Comparison of ENCODE assay signal across 33 cellular contexts in genomic region chr5:31392061-31392460, GRCh38.
"Had no signal": no experiment of that assay in that cellular context is flagged by ENCODE, and none has a peak within 500 bp of the region (broad histone marks: within the 10 kb centered on the region; RNA-seq: fewer than 3 reads in every experiment).

No MANE protein-coding gene starts in this region.

- H3K36me3 ChIP-seq: brain microvascular endothelial cell, SJSA1, WERI-Rb-1 had no signal

- DNase-seq: activated CD4-positive, alpha-beta memory T cell treated with anti-CD3 and anti-CD28 coated beads, Interleukin-2, amount 10 ng/mL, durations not matched to agents 7 days and 5 days; activated CD4-positive, alpha-beta T cell treated with anti-CD3 and anti-CD28 coated beads for 1 hour; activated CD4-positive, alpha-beta T cell treated with anti-CD3 and anti-CD28 coated beads for 48 hours; activated CD4-positive, CD25-positive, alpha-beta regulatory T cell; activated CD8-positive, alpha-beta memory T cell treated with anti-CD3 and anti-CD28 coated beads for 24 hours; activated CD8-positive, alpha-beta memory T cell treated with anti-CD3 and anti-CD28 coated beads, Interleukin-2, amount 10 ng/mL, durations not matched to agents 7 days and 5 days; activated CD8-positive, alpha-beta memory T cell treated with anti-CD3 and anti-CD28 coated beads, Interleukin-2, amount 50 U/mL, for 48 hours; activated effector memory CD4-positive, alpha-beta T cell treated with Interleukin-2 at 50 U/mL for 16 hours; activated naive CD4-positive, alpha-beta T cell treated with anti-CD3 and anti-CD28 coated beads, Interleukin-2, amount 10 ng/mL, durations not matched to agents 7 days and 5 days; activated naive CD8-positive, alpha-beta T cell treated with anti-CD3 and anti-CD28 coated beads, Interleukin-2, amount 50 U/mL, for 24 hours; activated T-cell treated with anti-CD3 and anti-CD28 coated beads, Interleukin-2, amount 50 U/mL, for 48 hours; aorta; brain microvascular endothelial cell; central memory CD4-positive, alpha-beta T cell; NCI-H1105 treated with DMSO at 0.1 percent for 48 hours; NCI-H1436; NCI-H1694; NCI-H1930; NCI-H2081 treated with DMSO at 0.1 percent for 48 hours; NCI-H345; NCI-H524 treated with DMSO at 0.1 percent for 48 hours; NK-92 treated with Interleukin-12 subunit alpha and Interleukin-12 subunit beta, amount 100 ng/mL, for 24 hours; OCI-M1; Right ventricle myocardium superior; SK-N-SH; SW 1271; T-helper 1 cell; T-helper 2 cell; T-helper 9 cell; WERI-Rb-1 had no signal

- H3K27ac ChIP-seq: brain microvascular endothelial cell, SJSA1, WERI-Rb-1 had no signal

- H3K36me3 Mint-ChIP-seq: activated CD8-positive, alpha-beta memory T cell treated with anti-CD3 and anti-CD28 coated beads, Interleukin-2, amount 10 ng/mL, durations not matched to agents 7 days and 5 days; activated naive CD4-positive, alpha-beta T cell treated with anti-CD3 and anti-CD28 coated beads, Interleukin-2, amount 10 ng/mL, durations not matched to agents 7 days and 5 days; activated naive CD8-positive, alpha-beta T cell had no signal

- H3K4me3 Mint-ChIP-seq: activated CD4-positive, alpha-beta memory T cell treated with anti-CD3 and anti-CD28 coated beads, Interleukin-2, amount 10 ng/mL, durations not matched to agents 7 days and 5 days; activated CD8-positive, alpha-beta memory T cell treated with anti-CD3 and anti-CD28 coated beads, Interleukin-2, amount 10 ng/mL, durations not matched to agents 7 days and 5 days; activated naive CD4-positive, alpha-beta T cell treated with anti-CD3 and anti-CD28 coated beads, Interleukin-2, amount 10 ng/mL, durations not matched to agents 7 days and 5 days; activated naive CD8-positive, alpha-beta T cell; activated naive CD8-positive, alpha-beta T cell treated with anti-CD3 and anti-CD28 coated beads, Interleukin-2, amount 50 U/mL, for 24 hours had no signal

- H3K4me3 ChIP-seq: K562, SJSA1 had no signal

- H3K9me3 ChIP-seq: SJSA1, SK-N-SH had no signal

- ATAC-seq: activated CD8-positive, alpha-beta memory T cell treated with anti-CD3 and anti-CD28 coated beads, Interleukin-2, amount 10 ng/mL, durations not matched to agents 7 days and 5 days; activated naive CD8-positive, alpha-beta T cell treated with anti-CD3 and anti-CD28 coated beads, Interleukin-2, amount 50 U/mL, for 24 hours had no signal

- H3K4me1 Mint-ChIP-seq: activated CD4-positive, alpha-beta memory T cell treated with anti-CD3 and anti-CD28 coated beads, Interleukin-2, amount 10 ng/mL, durations not matched to agents 7 days and 5 days; activated CD8-positive, alpha-beta memory T cell treated with anti-CD3 and anti-CD28 coated beads, Interleukin-2, amount 10 ng/mL, durations not matched to agents 7 days and 5 days; activated naive CD4-positive, alpha-beta T cell treated with anti-CD3 and anti-CD28 coated beads, Interleukin-2, amount 10 ng/mL, durations not matched to agents 7 days and 5 days; activated naive CD8-positive, alpha-beta T cell treated with anti-CD3 and anti-CD28 coated beads, Interleukin-2, amount 50 U/mL, for 24 hours had no signal

- H3K27me3 Mint-ChIP-seq: activated CD4-positive, alpha-beta memory T cell treated with anti-CD3 and anti-CD28 coated beads, Interleukin-2, amount 10 ng/mL, durations not matched to agents 7 days and 5 days; activated CD8-positive, alpha-beta memory T cell treated with anti-CD3 and anti-CD28 coated beads, Interleukin-2, amount 10 ng/mL, durations not matched to agents 7 days and 5 days; activated naive CD4-positive, alpha-beta T cell treated with anti-CD3 and anti-CD28 coated beads, Interleukin-2, amount 10 ng/mL, durations not matched to agents 7 days and 5 days; activated naive CD8-positive, alpha-beta T cell; activated naive CD8-positive, alpha-beta T cell treated with anti-CD3 and anti-CD28 coated beads, Interleukin-2, amount 50 U/mL, for 24 hours had no signal

- H3K4me1 ChIP-seq: SJSA1 had no signal

- H3K27me3 ChIP-seq: brain microvascular endothelial cell, SJSA1 had no signal

- H3K27ac Mint-ChIP-seq: activated CD4-positive, alpha-beta memory T cell treated with anti-CD3 and anti-CD28 coated beads, Interleukin-2, amount 10 ng/mL, durations not matched to agents 7 days and 5 days; activated CD8-positive, alpha-beta memory T cell treated with anti-CD3 and anti-CD28 coated beads, Interleukin-2, amount 10 ng/mL, durations not matched to agents 7 days and 5 days; activated naive CD4-positive, alpha-beta T cell treated with anti-CD3 and anti-CD28 coated beads, Interleukin-2, amount 10 ng/mL, durations not matched to agents 7 days and 5 days; activated naive CD8-positive, alpha-beta T cell; activated naive CD8-positive, alpha-beta T cell treated with anti-CD3 and anti-CD28 coated beads, Interleukin-2, amount 50 U/mL, for 24 hours had no signal
